ENCODE assay signal across 1 cellular context in the genomic region with DNA sequence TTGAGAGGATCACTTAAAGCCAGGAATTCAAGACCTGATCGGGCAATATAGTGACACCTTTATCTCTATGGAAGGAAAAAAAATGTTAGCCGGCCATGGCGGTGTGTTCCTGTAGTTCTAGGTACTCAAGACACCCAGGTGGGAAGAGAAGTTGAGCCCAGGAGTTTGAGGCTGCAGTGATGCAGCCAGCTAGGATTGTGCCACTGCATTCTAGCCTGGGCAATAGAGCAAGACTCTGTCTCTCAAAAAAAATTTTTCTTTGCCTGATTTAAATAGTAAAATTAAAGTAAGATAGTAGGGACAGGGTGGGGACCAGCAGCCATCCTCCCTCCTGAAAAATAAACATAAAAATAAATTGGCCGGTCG.
TF ChIP-seq lines count a peak whose summit lies in the region.

No MANE protein-coding gene starts in this region.

TF ChIP-seq in WTC11, 78 proteins besides CTCF, POLR2A, EP300 and RAD21:
- TF ChIP-seq ZNF512 (CRISPR knock-in tag; IDR thresholded peaks at IDR 0.05; ENCODE audit: borderline replicate concordance) (no peak), ZNF121 (CRISPR knock-in tag; IDR thresholded peaks at IDR 0.05) (peak; percentile 33; the same call in 1 of the 2 replicates), ZNF416 (CRISPR knock-in tag; IDR thresholded peaks at IDR 0.05) (no peak)
